ENCODE assay signal across 16 cellular contexts in genomic region chr5:72478276-72478675, GRCh38. TPM values are rescaled to one million over a fixed set of nuclear protein-coding genes. Genes with fewer than 3 reads are reported as not detected.
"Had no signal": no experiment of that assay in that cellular context is flagged by ENCODE, and none has a peak within 500 bp of the region (broad histone marks: within the 10 kb centered on the region; RNA-seq: fewer than 3 reads in every experiment).

No MANE protein-coding gene starts in this region.

- H3K4me3 ChIP-seq: heart left ventricle, mucosa of descending colon, smooth muscle cell had no signal

- ATAC-seq: left colon; mucosa of descending colon; naive thymus-derived CD4-positive, alpha-beta T cell; T-cell had no signal

- H3K9me3 ChIP-seq: heart left ventricle, mucosa of descending colon had no signal

- DNase-seq: activated CD4-positive, alpha-beta T cell treated with anti-CD3 and anti-CD28 coated beads for 1 hour; activated CD4-positive, alpha-beta T cell treated with anti-CD3 and anti-CD28 coated beads, Interleukin-2, amount 50 U/mL, for 4 hours; activated naive CD4-positive, alpha-beta T cell; activated T-cell treated with anti-CD3 and anti-CD28 coated beads for 4 hours; foreskin melanocyte; heart left ventricle; left colon; mucosa of descending colon; naive thymus-derived CD4-positive, alpha-beta T cell; stimulated activated CD4-positive, alpha-beta T cell treated with anti-CD3 and anti-CD28 coated beads, Interleukin-4, amount 100 ng/mL, for 4 hours; stimulated activated CD8-positive, alpha-beta memory T cell treated with anti-CD3 and anti-CD28 coated beads, Interleukin-4, amount 100 ng/mL, for 48 hours; stimulated activated naive CD4-positive, alpha-beta T cell treated with Interleukin-2 at 50 U/mL for 16 hours; T-cell; T-helper 9 cell had no signal

- H3K27ac ChIP-seq: VCaP had no signal

- H3K4me2 ChIP-seq: smooth muscle cell had no signal

- H3K27me3 ChIP-seq: heart left ventricle had no signal

RNA-seq across cellular contexts. Expression of gene ZNF366, which starts 28.9 kb away (rescaled TPM):
- total RNA-seq: smooth muscle cell had no signal
- polyA plus RNA-seq: naive thymus-derived CD4-positive, alpha-beta T cell; smooth muscle cell had no signal
